28 cellular contexts compared by ENCODE assay signal in the genomic region with DNA sequence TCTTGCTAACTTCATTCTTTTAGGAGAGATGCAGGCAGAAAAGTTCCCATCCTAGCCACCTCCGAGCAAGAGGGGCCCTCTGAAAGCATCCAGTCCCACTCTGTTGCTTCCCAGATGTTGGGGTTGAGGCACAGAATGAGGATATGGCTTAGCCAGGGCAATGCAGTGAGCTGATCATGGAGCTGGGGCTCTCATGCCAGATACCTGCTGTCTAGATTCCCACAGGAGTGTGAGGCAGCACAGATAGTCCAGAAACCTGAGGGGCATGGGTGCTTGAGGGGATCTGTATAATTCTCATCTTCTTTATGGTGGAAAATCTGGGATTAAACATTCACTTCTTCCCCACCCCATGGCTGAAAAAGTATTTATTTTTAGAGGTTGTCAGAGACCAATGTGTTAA. TPM values are rescaled to one million over a fixed set of nuclear protein-coding genes. Genes with fewer than 3 reads are reported as not detected.
"Had no signal": no experiment of that assay in that cellular context is flagged by ENCODE, and none has a peak within 500 bp of the region (broad histone marks: within the 10 kb centered on the region; RNA-seq: fewer than 3 reads in every experiment).

No MANE protein-coding gene starts in this region.

- H3K4me3 Mint-ChIP-seq: effector memory CD8-positive, alpha-beta T cell; memory B cell; mesothelial cell of epicardium; naive thymus-derived CD4-positive, alpha-beta T cell; neural progenitor cell; stimulated activated memory B cell treated with anti-CD40 and anti-IgM and Interleukin-4, amounts not matched to agents 10 μg/mL and 1 μg/mL and 100 μg/mL, for 72 hours had no signal

- H3K36me3 ChIP-seq: neural progenitor cell, thoracic aorta, tibial nerve, upper lobe of right lung, uterus had no signal

- ATAC-seq: effector memory CD8-positive, alpha-beta T cell; left lobe of liver; naive thymus-derived CD4-positive, alpha-beta T cell; psoas muscle; right cardiac atrium; stimulated activated naive CD8-positive, alpha-beta T cell treated with anti-CD3 and anti-CD28 coated beads, Interleukin-15, Interleukin-2, amounts not matched to agents 100 U/mL and 50 U/mL, for 24 hours; upper lobe of right lung had no signal

- H3K27me3 Mint-ChIP-seq: effector memory CD8-positive, alpha-beta T cell; memory B cell; naive thymus-derived CD4-positive, alpha-beta T cell; stimulated activated memory B cell treated with anti-CD40 and anti-IgM and Interleukin-4, amounts not matched to agents 10 μg/mL and 1 μg/mL and 100 μg/mL, for 72 hours had no signal

- H3K27ac ChIP-seq: neural progenitor cell, psoas muscle, sigmoid colon, thoracic aorta, tibial nerve, upper lobe of right lung, uterus had no signal

- H3K9me3 Mint-ChIP-seq: effector memory CD8-positive, alpha-beta T cell; nephron; neural progenitor cell; stimulated activated memory B cell treated with anti-CD40 and anti-IgM and Interleukin-4, amounts not matched to agents 10 μg/mL and 1 μg/mL and 100 μg/mL, for 72 hours had no signal

- DNase-seq: cortex of kidney; effector memory CD8-positive, alpha-beta T cell; erythroblast; head of caudate nucleus; naive thymus-derived CD4-positive, alpha-beta T cell; nucleus accumbens; psoas muscle; right cardiac atrium; sigmoid colon; stimulated activated CD4-positive, alpha-beta T cell treated with anti-CD3 and anti-CD28 coated beads, Interleukin-4, amount 100 ng/mL, for 4 hours; stimulated activated naive CD8-positive, alpha-beta T cell treated with anti-CD3 and anti-CD28 coated beads, Interleukin-15, Interleukin-2, amounts not matched to agents 100 U/mL and 50 U/mL, for 24 hours; upper lobe of right lung; uterus had no signal

- H3K9me3 ChIP-seq: psoas muscle, sigmoid colon, thoracic aorta, tibial nerve, upper lobe of right lung, uterus had no signal

- H3K27ac Mint-ChIP-seq: mesothelial cell of epicardium, neural progenitor cell had no signal

- H3K27me3 ChIP-seq: neural progenitor cell, sigmoid colon, tibial nerve, upper lobe of right lung, uterus had no signal

- H3K36me3 Mint-ChIP-seq: neural progenitor cell had no signal

- H3K4me3 ChIP-seq: lung, neural progenitor cell, psoas muscle, sigmoid colon, thoracic aorta, tibial nerve, upper lobe of right lung, uterus had no signal

- FAIRE-seq: endometrium, frontal cortex, keratinocyte had no signal

- H3K4me1 ChIP-seq: sigmoid colon, tibial nerve, upper lobe of right lung, uterus had no signal

RNA-seq across cellular contexts. Expression of gene SLC22A13, which starts 1.2 kb away (rescaled TPM):
- total RNA-seq: skeletal muscle tissue had no signal
- polyA plus RNA-seq: naive thymus-derived CD4-positive, alpha-beta T cell had no signal

RNA-seq across cellular contexts. Expression of gene SLC22A14, which starts 15.3 kb away (rescaled TPM):
- total RNA-seq: dermis microvascular lymphatic vessel endothelial cell, left lobe of liver, lung, sigmoid colon had no signal
- polyA plus RNA-seq: liver; naive thymus-derived CD4-positive, alpha-beta T cell had no signal
